8 cellular contexts compared by ENCODE assay signal in the genomic region with DNA sequence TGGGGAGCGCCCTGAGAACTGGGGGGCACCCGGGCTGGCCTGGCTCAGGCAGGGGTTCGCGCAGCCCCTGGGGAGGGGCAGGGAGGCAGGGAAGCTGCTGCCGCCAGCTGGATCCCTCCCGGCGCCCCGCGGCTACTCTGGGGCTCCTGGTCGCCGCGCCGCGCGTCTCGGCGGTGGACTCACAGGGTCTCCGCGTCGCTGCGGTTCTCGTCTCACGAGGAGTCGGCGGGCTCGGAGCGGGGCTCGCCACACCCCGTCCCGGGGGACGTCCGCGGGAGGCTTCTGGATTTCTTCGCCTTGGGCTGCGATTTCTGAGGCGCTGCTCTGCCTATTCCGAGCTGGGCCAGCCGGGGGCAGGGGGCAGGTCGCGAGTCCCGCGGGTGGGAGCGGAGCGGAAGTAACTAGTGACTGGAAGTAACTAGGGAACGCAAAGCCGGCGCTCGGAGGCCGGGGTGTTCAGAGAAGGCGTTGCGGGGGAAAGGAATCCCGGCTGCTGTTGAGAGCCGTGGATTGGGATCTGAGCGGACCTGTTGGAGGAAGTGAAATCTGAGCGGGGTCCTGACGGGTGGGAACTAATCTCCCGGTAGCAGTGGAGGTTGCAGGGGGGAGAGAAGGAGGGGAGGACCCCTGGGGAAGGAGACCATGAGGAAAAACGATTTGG. TPM values are rescaled to one million over a fixed set of nuclear protein-coding genes. Genes with fewer than 3 reads are reported as not detected.
A peak's percentile ranks its signal among the peaks of the same experiment; 100 is the strongest.
DNase-seq lines count a peak whose midpoint lies in the region; ATAC-seq and TF ChIP-seq lines count a peak whose summit lies in the region.

No MANE protein-coding gene starts in this region.

- H3K27ac ChIP-seq in VCaP: peak overlapping the region; percentile 86
- H3K27ac ChIP-seq in breast epithelium: peak overlapping the region; percentile 98 to 100
- H3K27ac ChIP-seq in spleen: peak overlapping the region; percentile 45 to 99 (median 95)

- in situ Hi-C loops in GM13977 (cut with MboI; ENCODE audit: low pct_unique_long_range_greater_than_20kb, low sequenced_read_pairs, unreplicated experiment): no loop called here

- ATAC-seq in HG02588 (IDR thresholded peaks at IDR 0.05; ENCODE audit: unreplicated experiment): peak; percentile 32

- no peaks in the 10 kb centered on the region for H3K4me1 ChIP-seq in breast epithelium
- H3K4me1 ChIP-seq in spleen: peaks cover 5 to 55% (median 22%) of the 10 kb centered on the region in 6 donors

- peak; percentile 71 for DNase-seq in GM13977 (ENCODE audit: low spot score)
- peak; percentile 80 for DNase-seq in NB4 (ENCODE audit: low read depth)
- peak; percentile 70 to 74 for DNase-seq in breast epithelium (ENCODE audit: low spot score in 2 of 2)
- peak; percentile 53 for DNase-seq in iPS-NIHi7 (ENCODE audit: extremely low spot score)
- peak; percentile 94 for DNase-seq in spleen
- DNase-seq in NCI-H510A (lab: John Stamatoyannopoulos, UW): no peak

- H3K9me3 ChIP-seq in breast epithelium (no peaks in the 10 kb centered on the region), spleen (no peaks in the 10 kb centered on the region)

- H3K27me3 ChIP-seq in breast epithelium (no peaks in the 10 kb centered on the region), spleen (replicated peaks in 1 of 7) (no peaks in the 10 kb centered on the region)

- WGBS in spleen, 5 donors: 0 to 1% (median 0%) methylated on average over 28 to 58 of the region's 58 CpGs

- H3K4me3 ChIP-seq in NB4 (ENCODE audit: low read depth, low read length) (peak overlapping the region; percentile 69), breast epithelium (peak overlapping the region; percentile 84 to 99 (median 95)), spleen (peak overlapping the region; percentile 62 to 96 (median 90))

- intact Hi-C loops in breast epithelium (cut with DNase I; ENCODE audit: low total_unique reads): no loop called here
- intact Hi-C loops in spleen (cut with DNase I; ENCODE audit: low total_unique reads): no loop called here

- no peaks in the 10 kb centered on the region for H3K36me3 ChIP-seq in breast epithelium
- H3K36me3 ChIP-seq in spleen: no peaks in the 10 kb centered on the region

- TF ChIP-seq CTCF in GM13977 (IDR thresholded peaks at IDR 0.05; ENCODE audit: extremely low read depth, insufficient read depth, missing control alignments) (no peak), NB4 (IDR thresholded peaks at IDR 0.05; ENCODE audit: low read depth, low read length) (no peak), VCaP (conservative IDR thresholded peaks at IDR 0.05) (peak; percentile 31; the same call in 1 of the 2 replicates), breast epithelium (IDR thresholded peaks at IDR 0.05) (no peak), spleen (IDR thresholded peaks at IDR 0.05 in 8 of 11, conservative IDR thresholded peaks at IDR 0.05 in 3 of 11) (peak in 6 of 11 experiments; percentile 7 to 35 (median 10))

- TF ChIP-seq POLR2A in NB4 (IDR thresholded peaks at IDR 0.05; ENCODE audit: extremely low read depth, insufficient read length) (no peak), breast epithelium (IDR thresholded peaks at IDR 0.05) (no peak), spleen (IDR thresholded peaks at IDR 0.05) (no peak)

RNA-seq across cellular contexts. Expression of a gene that starts 0.5 kb away (rescaled TPM):
- 100 to 1,000 TPM in 1 of 3 donors, 10 to 100 TPM in 2; 56.5 to 108 (median 76.0) TPM for total RNA-seq in breast epithelium
- total RNA-seq in spleen: 10 to 100 TPM; 28.5 to 78.3 (median 43.2) TPM
- 10 to 100 TPM; 25.8 to 47.1 (median 33.4) TPM for polyA plus RNA-seq in spleen

RNA-seq across cellular contexts. Expression of a gene that starts 49.8 kb away (rescaled TPM):
- 10 to 100 TPM; 19.0 to 23.1 (median 21.8) TPM for total RNA-seq in breast epithelium
- total RNA-seq in spleen: 10 to 100 TPM in 5 of 7 donors, 1 to 10 TPM in 2; 8.1 to 20.4 (median 12.8) TPM
- polyA plus RNA-seq in spleen: 1 to 10 TPM; 4.7 to 6.4 (median 4.9) TPM

Comparison
In these comparisons a context has a peak if more than half of its experiments do, and no peak if none do; other contexts are left out.
1. CTCF ChIP-seq: peak in VCaP (single experiment) and spleen (6 of 11); none in GM13977 (single experiment), NB4 (single experiment) and breast epithelium (0 of 3).
2. Peak in every context shown above with its lines, with median percentiles within 50 percentile points of each other: H3K4me3 ChIP-seq and H3K27ac ChIP-seq.